ENCODE assay signal across 8 cellular contexts in genomic region chr6:160991411-160992322, GRCh38. TPM values are rescaled to one million over a fixed set of nuclear protein-coding genes. Genes with fewer than 3 reads are reported as not detected.
A peak's percentile ranks its signal among the peaks of the same experiment; 100 is the strongest.
DNase-seq lines count a peak whose midpoint lies in the region; ATAC-seq, FAIRE-seq and TF ChIP-seq lines count a peak whose summit lies in the region.

A gene with protein sequence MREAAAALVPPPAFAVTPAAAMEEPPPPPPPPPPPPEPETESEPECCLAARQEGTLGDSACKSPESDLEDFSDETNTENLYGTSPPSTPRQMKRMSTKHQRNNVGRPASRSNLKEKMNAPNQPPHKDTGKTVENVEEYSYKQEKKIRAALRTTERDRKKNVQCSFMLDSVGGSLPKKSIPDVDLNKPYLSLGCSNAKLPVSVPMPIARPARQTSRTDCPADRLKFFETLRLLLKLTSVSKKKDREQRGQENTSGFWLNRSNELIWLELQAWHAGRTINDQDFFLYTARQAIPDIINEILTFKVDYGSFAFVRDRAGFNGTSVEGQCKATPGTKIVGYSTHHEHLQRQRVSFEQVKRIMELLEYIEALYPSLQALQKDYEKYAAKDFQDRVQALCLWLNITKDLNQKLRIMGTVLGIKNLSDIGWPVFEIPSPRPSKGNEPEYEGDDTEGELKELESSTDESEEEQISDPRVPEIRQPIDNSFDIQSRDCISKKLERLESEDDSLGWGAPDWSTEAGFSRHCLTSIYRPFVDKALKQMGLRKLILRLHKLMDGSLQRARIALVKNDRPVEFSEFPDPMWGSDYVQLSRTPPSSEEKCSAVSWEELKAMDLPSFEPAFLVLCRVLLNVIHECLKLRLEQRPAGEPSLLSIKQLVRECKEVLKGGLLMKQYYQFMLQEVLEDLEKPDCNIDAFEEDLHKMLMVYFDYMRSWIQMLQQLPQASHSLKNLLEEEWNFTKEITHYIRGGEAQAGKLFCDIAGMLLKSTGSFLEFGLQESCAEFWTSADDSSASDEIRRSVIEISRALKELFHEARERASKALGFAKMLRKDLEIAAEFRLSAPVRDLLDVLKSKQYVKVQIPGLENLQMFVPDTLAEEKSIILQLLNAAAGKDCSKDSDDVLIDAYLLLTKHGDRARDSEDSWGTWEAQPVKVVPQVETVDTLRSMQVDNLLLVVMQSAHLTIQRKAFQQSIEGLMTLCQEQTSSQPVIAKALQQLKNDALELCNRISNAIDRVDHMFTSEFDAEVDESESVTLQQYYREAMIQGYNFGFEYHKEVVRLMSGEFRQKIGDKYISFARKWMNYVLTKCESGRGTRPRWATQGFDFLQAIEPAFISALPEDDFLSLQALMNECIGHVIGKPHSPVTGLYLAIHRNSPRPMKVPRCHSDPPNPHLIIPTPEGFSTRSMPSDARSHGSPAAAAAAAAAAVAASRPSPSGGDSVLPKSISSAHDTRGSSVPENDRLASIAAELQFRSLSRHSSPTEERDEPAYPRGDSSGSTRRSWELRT (N-terminal part only) (plus strand): TSS chr6:160991769. CDS start chr6:160991932, 163 bp downstream.

- H3K4me1 ChIP-seq in astrocyte (ENCODE audit: insufficient read depth, low read length) (peaks cover 9% of the 10 kb centered on the region), hepatocyte (ENCODE audit: insufficient read depth) (peaks cover 6% of the 10 kb centered on the region)

- H3K9me3 Mint-ChIP-seq in astrocyte (ENCODE audit: unreplicated experiment) = no peaks in the 10 kb centered on the region

- peaks cover 1% of the 10 kb centered on the region for H3K27me3 Mint-ChIP-seq in astrocyte (ENCODE audit: low read depth, unreplicated experiment)

- TF ChIP-seq CTCF in GM13977 (IDR thresholded peaks at IDR 0.05; ENCODE audit: extremely low read depth, insufficient read depth, missing control alignments) (peak; percentile 10), astrocyte (IDR thresholded peaks at IDR 0.05; ENCODE audit: insufficient read depth, low read depth, low read length) (no peak), hepatocyte (IDR thresholded peaks at IDR 0.05; ENCODE audit: poor library complexity) (no peak), retinal pigment epithelial cell (conservative IDR thresholded peaks at IDR 0.05; ENCODE audit: low read depth, low read length) (no peak)

- no peak for FAIRE-seq in astrocyte (lab: Jason Lieb, UNC)

- H3K27ac Mint-ChIP-seq in astrocyte (ENCODE audit: unreplicated experiment) = peak within 1 kb of the TSS; percentile 91

- peak within 1 kb of the TSS; percentile 93 for H3K4me3 Mint-ChIP-seq in astrocyte (ENCODE audit: unreplicated experiment)

- 1% methylated on average over 44 of the region's 124 CpGs for WGBS in hepatocyte (ENCODE audit: low lambda C conversion rate, missing lambda C conversion rate)

- in situ Hi-C loops in GM13977 (cut with MboI; ENCODE audit: low pct_unique_long_range_greater_than_20kb, low sequenced_read_pairs, unreplicated experiment) = no loop called here

- peak within 1 kb of the TSS; percentile 87 for H3K4me2 ChIP-seq in astrocyte (ENCODE audit: low read length)
- peak within 1 kb of the TSS; percentile 82 for H3K4me2 ChIP-seq in hepatocyte

- peaks cover 9% of the 10 kb centered on the region for H3K4me1 Mint-ChIP-seq in astrocyte (ENCODE audit: low read depth, unreplicated experiment)

- no peaks in the 10 kb centered on the region for H3K9me3 ChIP-seq in astrocyte (ENCODE audit: insufficient read depth, low read depth, low read length)
- no peaks in the 10 kb centered on the region for H3K9me3 ChIP-seq in hepatocyte (ENCODE audit: low read depth)

- H3K36me3 ChIP-seq in astrocyte (ENCODE audit: insufficient read depth, low read length) (no peaks in the 10 kb centered on the region), hepatocyte (replicated peaks; ENCODE audit: insufficient read depth, low read depth) (no peaks in the 10 kb centered on the region)

- H3K9me2 ChIP-seq in hepatocyte (replicated peaks; ENCODE audit: insufficient read depth) = no peaks in the 10 kb centered on the region

- peaks cover 9% of the 10 kb centered on the region for H4K20me1 ChIP-seq in astrocyte (ENCODE audit: insufficient read depth, low read length)
- peaks cover 13% of the 10 kb centered on the region for H4K20me1 ChIP-seq in hepatocyte (ENCODE audit: insufficient read depth, poor library complexity, severe bottlenecking)

- H3K79me2 ChIP-seq in astrocyte (ENCODE audit: insufficient read depth, low read length) (peaks cover 50% of the 10 kb centered on the region), hepatocyte (peaks cover 38% of the 10 kb centered on the region)

- H3K9ac ChIP-seq in astrocyte (ENCODE audit: low read length) = peak within 1 kb of the TSS; percentile 91

- DNase-seq in GM13977 (ENCODE audit: low spot score) (peak; percentile 85), NCI-H1092 treated with DMSO at 0.1 percent for 48 hours (lab: John Stamatoyannopoulos, UW) (peak; percentile 74), T-helper 22 cell (ENCODE audit: low read depth) (peak; percentile 71), astrocyte (ENCODE audit: low read depth) (peak; percentile 63), hepatocyte (ENCODE audit: low spot score) (peak; percentile 90), retinal pigment epithelial cell (ENCODE audit: low read depth) (no peak), OCI-M2 (lab: John Stamatoyannopoulos, UW; ENCODE audit: unreplicated experiment) (no peak)

- H2AFZ ChIP-seq in astrocyte (ENCODE audit: low read depth, low read length) (peak within 1 kb of the TSS; percentile 73), hepatocyte (peak within 1 kb of the TSS; percentile 83)

- H3K27me3 ChIP-seq in astrocyte (ENCODE audit: insufficient read depth, low read length) (no peaks in the 10 kb centered on the region), hepatocyte (no peaks in the 10 kb centered on the region)

- peak; percentile 76 for ATAC-seq in HG02610 (IDR thresholded peaks at IDR 0.05; ENCODE audit: unreplicated experiment)

- peak within 1 kb of the TSS; percentile 76 for H3K4me3 ChIP-seq in astrocyte (ENCODE audit: insufficient read depth, low read depth, low read length)
- peak within 1 kb of the TSS; percentile 65 for H3K4me3 ChIP-seq in hepatocyte
- H3K4me3 ChIP-seq in retinal pigment epithelial cell (ENCODE audit: low read length) = peak within 1 kb of the TSS; percentile 87

- H3K27ac ChIP-seq in astrocyte (ENCODE audit: low read depth, low read length) (peak within 1 kb of the TSS; percentile 86), hepatocyte (peak within 1 kb of the TSS; percentile 96)

- H3K36me3 Mint-ChIP-seq in astrocyte (ENCODE audit: low read depth, unreplicated experiment) = no peaks in the 10 kb centered on the region

RNA-seq across cellular contexts. Expression of the gene that starts here (rescaled TPM):
- total RNA-seq in astrocyte (20.3 and 22.1 TPM in 2 replicates), hepatocyte (18.1 and 21.5 TPM in 2 replicates)
- 10.9 and 13.8 TPM in 2 replicates for polyA plus RNA-seq in hepatocyte

Comparison
In these comparisons a context has a peak if more than half of its experiments do, and no peak if none do; other contexts are left out.
1. DNase-seq: peak in GM13977 (single experiment), NCI-H1092 treated with DMSO at 0.1 percent for 48 hours (single experiment), T-helper 22 cell (single experiment), astrocyte (single experiment) and hepatocyte (single experiment); none in retinal pigment epithelial cell (single experiment) and OCI-M2 (single experiment).
2. Peak in every context shown above with its lines, with median percentiles within 50 percentile points of each other: H3K4me3 ChIP-seq.